ENCODE assay signal across 8 cellular contexts in the genomic region with DNA sequence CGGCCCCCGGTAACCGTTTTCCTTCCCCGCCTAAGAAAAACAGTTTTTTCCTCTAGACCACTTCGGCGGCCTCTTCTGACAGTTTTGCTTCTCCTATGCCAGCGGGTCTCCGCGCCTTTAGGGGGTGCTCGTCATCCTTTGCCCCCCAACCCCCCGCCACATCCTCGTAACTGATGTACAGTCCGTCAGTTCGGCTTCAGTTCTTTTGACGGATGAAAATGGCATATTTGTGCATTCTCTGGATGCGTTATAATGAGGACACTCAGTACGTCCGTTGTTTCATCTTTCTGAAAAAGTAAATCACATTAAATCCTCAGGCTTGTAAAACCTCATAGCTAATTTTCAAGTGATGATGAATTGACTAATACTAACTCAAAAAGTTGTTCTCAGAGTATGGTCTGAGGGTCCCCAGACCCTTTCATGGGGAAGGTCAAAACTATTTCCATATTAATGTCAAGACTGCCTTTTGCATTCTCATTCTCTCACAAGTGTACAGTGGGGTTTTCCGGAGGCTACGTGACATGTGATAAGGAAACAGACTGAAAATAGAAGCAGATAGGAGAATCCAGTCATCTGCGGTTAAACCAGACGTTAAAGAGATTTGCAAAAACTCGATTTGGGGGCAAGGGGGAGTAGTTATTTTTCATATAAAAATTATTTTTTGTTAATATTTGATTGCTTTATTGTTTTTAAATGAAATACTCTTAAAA. TPM values are rescaled to one million over a fixed set of nuclear protein-coding genes. Genes with fewer than 3 reads are reported as not detected.
A peak's percentile ranks its signal among the peaks of the same experiment; 100 is the strongest.
DNase-seq lines count a peak whose midpoint lies in the region; ATAC-seq and TF ChIP-seq lines count a peak whose summit lies in the region.

No MANE protein-coding gene starts in this region.

- peaks cover 37% of the 10 kb centered on the region for H3K4me1 Mint-ChIP-seq in T-helper 17 cell
- peaks cover 46% of the 10 kb centered on the region for H3K4me1 Mint-ChIP-seq in stimulated activated naive CD8-positive, alpha-beta T cell treated with anti-CD3 and anti-CD28 coated beads, Interleukin-15, Interleukin-2, amounts not matched to agents 100 ng/mL and 50 ng/mL, for 24 hours (ENCODE audit: low read depth)

- H3K4me1 ChIP-seq in lung (ENCODE audit: control insufficient read depth in 2 of 2, insufficient read depth in 2 of 2, low read length in 2 of 2) = peaks cover 2 to 11% of the 10 kb centered on the region in 2 donors

- H3K27me3 Mint-ChIP-seq in T-helper 17 cell = no peaks in the 10 kb centered on the region
- no peaks in the 10 kb centered on the region for H3K27me3 Mint-ChIP-seq in stimulated activated naive CD8-positive, alpha-beta T cell treated with anti-CD3 and anti-CD28 coated beads, Interleukin-15, Interleukin-2, amounts not matched to agents 100 ng/mL and 50 ng/mL, for 24 hours

- H3K9me3 ChIP-seq in T-helper 17 cell (ENCODE audit: control insufficient read depth, low read length, poor library complexity, severe bottlenecking) = no peaks in the 10 kb centered on the region
- H3K9me3 ChIP-seq in lung (ENCODE audit: control insufficient read depth in 2 of 2, insufficient read depth in 1 of 2, low read length in 1 of 2) = no peaks in the 10 kb centered on the region

- H3K36me3 ChIP-seq in lung (ENCODE audit: control insufficient read depth in 2 of 2, insufficient read depth in 2 of 2, low read length in 2 of 2) = no peaks in the 10 kb centered on the region

- ATAC-seq in GM19372 (IDR thresholded peaks at IDR 0.05; ENCODE audit: low read depth, unreplicated experiment) (peak; percentile 19), HG03457 (IDR thresholded peaks at IDR 0.05; ENCODE audit: unreplicated experiment) (peak; percentile 8), T-helper 17 cell (peak; percentile 17), lung (ENCODE audit: insufficient read depth, low FRiP score) (no peak)

- H3K9me3 Mint-ChIP-seq in stimulated activated naive CD8-positive, alpha-beta T cell treated with anti-CD3 and anti-CD28 coated beads, Interleukin-15, Interleukin-2, amounts not matched to agents 100 ng/mL and 50 ng/mL, for 24 hours = no peaks in the 10 kb centered on the region

- H3K27me3 ChIP-seq in lung (ENCODE audit: control insufficient read depth, insufficient read depth) = no peaks in the 10 kb centered on the region

- peaks cover 2% of the 10 kb centered on the region for H3K36me3 Mint-ChIP-seq in T-helper 17 cell (ENCODE audit: low read depth)
- H3K36me3 Mint-ChIP-seq in stimulated activated naive CD8-positive, alpha-beta T cell treated with anti-CD3 and anti-CD28 coated beads, Interleukin-15, Interleukin-2, amounts not matched to agents 100 ng/mL and 50 ng/mL, for 24 hours (ENCODE audit: low read depth) = peaks cover 31% of the 10 kb centered on the region

- WGBS in lung, 2 donors = 1 to 2% methylated on average over 23 of the region's 23 CpGs

- TF ChIP-seq CTCF in lung (IDR thresholded peaks at IDR 0.05; ENCODE audit: control extremely low read depth, extremely low read depth) = no peak

- peak overlapping the region; percentile 16 for H3K4me3 ChIP-seq in lung

- H3K27ac ChIP-seq in cingulate gyrus (ENCODE audit: low read depth, low read length) (peak overlapping the region; percentile 91), lung (ENCODE audit: low read depth in 1 of 2, low read length in 1 of 2) (peak overlapping the region; percentile 98)

- H3K4me3 Mint-ChIP-seq in T-helper 17 cell = peak overlapping the region; percentile 100
- peak overlapping the region; percentile 97 for H3K4me3 Mint-ChIP-seq in stimulated activated naive CD8-positive, alpha-beta T cell treated with anti-CD3 and anti-CD28 coated beads, Interleukin-15, Interleukin-2, amounts not matched to agents 100 ng/mL and 50 ng/mL, for 24 hours

- H3K27ac Mint-ChIP-seq in T-helper 17 cell = peak overlapping the region; percentile 99
- peak overlapping the region; percentile 99 for H3K27ac Mint-ChIP-seq in stimulated activated naive CD8-positive, alpha-beta T cell treated with anti-CD3 and anti-CD28 coated beads, Interleukin-15, Interleukin-2, amounts not matched to agents 100 ng/mL and 50 ng/mL, for 24 hours

- DNase-seq in DMS53 treated with DMSO at 0.1 percent for 48 hours (lab: John Stamatoyannopoulos, UW; ENCODE audit: unreplicated experiment) (peak; percentile 68), T-helper 17 cell (peak in 2 of 3 donors; percentile 15 to 25), lung (ENCODE audit: low spot score) (no peak), putamen (ENCODE audit: low spot score) (no peak)

RNA-seq across cellular contexts. Expression of a gene that starts 0.8 kb away (rescaled TPM):
- total RNA-seq in T-helper 17 cell = 100 to 1,000 TPM; 672 to 731 TPM
- total RNA-seq in lung = 100 to 1,000 TPM; 317 to 515 TPM
- 100 to 1,000 TPM; 268 to 328 TPM for polyA plus RNA-seq in lung

RNA-seq across cellular contexts. Expression of a gene that starts 53.7 kb away (rescaled TPM):
- total RNA-seq in T-helper 17 cell (10 to 100 TPM; 22.2 to 23.6 TPM), lung (10 to 100 TPM; 18.6 to 22.1 TPM)
- 10 to 100 TPM in 1 of 2 donors, 1 to 10 TPM in 1; 6.5 to 15.9 TPM for polyA plus RNA-seq in lung

Comparison
In these comparisons a context has a peak if more than half of its experiments do, and no peak if none do; other contexts are left out.
1. DNase-seq: peak in DMS53 treated with DMSO at 0.1 percent for 48 hours (single experiment) and T-helper 17 cell (2 of 3); none in lung (single experiment) and putamen (single experiment).